ENCODE assay signal across 2 cellular contexts in the genomic region with DNA sequence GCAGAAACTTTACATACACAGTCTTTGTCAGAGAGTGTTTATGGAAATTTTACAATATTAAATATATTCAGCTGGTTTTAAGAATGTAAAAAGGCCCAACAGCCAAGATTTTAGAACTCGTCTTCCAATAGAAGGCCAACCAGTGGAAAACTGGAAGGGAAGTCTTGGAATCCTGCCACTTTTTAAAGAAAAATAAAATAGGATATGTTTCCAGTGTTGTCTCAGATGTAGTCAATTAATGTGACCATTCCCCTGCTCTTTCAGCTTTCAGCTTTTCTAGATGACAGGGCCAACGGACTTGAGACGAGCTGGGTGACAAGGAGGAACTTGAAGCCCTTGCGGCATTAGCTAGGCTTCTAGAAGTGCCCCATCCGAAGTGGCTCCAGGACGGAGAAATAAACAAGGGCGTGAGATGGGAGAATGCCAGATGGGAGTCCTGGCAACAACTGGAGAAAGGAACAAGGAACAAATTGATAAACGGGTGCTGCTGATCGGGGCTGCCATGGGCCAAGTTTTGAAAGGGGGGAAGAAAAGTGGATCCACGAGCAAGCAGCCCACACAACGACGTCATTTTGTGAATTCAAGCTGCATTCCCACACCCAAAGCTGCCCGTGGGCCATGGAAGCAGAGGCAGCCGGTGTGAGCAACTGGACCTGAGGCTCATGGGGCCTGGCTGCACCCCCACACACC.
A peak's percentile ranks its signal among the peaks of the same experiment; 100 is the strongest.
TF ChIP-seq lines count a peak whose summit lies in the region.

No MANE protein-coding gene starts in this region.

TF ChIP-seq in liver, 16 proteins besides CTCF, POLR2A, EP300 and RAD21:
- TF ChIP-seq RXRA (IDR thresholded peaks at IDR 0.05) (no peak), NR2F2 (IDR thresholded peaks at IDR 0.05) (peak; percentile 10), SP1 (IDR thresholded peaks at IDR 0.05) (no peak)
- TF ChIP-seq, protein P1, sequence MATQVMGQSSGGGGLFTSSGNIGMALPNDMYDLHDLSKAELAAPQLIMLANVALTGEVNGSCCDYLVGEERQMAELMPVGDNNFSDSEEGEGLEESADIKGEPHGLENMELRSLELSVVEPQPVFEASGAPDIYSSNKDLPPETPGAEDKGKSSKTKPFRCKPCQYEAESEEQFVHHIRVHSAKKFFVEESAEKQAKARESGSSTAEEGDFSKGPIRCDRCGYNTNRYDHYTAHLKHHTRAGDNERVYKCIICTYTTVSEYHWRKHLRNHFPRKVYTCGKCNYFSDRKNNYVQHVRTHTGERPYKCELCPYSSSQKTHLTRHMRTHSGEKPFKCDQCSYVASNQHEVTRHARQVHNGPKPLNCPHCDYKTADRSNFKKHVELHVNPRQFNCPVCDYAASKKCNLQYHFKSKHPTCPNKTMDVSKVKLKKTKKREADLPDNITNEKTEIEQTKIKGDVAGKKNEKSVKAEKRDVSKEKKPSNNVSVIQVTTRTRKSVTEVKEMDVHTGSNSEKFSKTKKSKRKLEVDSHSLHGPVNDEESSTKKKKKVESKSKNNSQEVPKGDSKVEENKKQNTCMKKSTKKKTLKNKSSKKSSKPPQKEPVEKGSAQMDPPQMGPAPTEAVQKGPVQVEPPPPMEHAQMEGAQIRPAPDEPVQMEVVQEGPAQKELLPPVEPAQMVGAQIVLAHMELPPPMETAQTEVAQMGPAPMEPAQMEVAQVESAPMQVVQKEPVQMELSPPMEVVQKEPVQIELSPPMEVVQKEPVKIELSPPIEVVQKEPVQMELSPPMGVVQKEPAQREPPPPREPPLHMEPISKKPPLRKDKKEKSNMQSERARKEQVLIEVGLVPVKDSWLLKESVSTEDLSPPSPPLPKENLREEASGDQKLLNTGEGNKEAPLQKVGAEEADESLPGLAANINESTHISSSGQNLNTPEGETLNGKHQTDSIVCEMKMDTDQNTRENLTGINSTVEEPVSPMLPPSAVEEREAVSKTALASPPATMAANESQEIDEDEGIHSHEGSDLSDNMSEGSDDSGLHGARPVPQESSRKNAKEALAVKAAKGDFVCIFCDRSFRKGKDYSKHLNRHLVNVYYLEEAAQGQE (IDR thresholded peaks at IDR 0.05) = no peak

TF ChIP-seq in HepG2, 621 proteins besides CTCF, POLR2A, EP300 and RAD21:
- TF ChIP-seq MED8 (CRISPR knock-in tag; IDR thresholded peaks at IDR 0.05; ENCODE audit: insufficient replicate concordance) (no peak), SMAD9 (CRISPR knock-in tag; IDR thresholded peaks at IDR 0.05) (no peak), MAZ (IDR thresholded peaks at IDR 0.05; ENCODE audit: borderline replicate concordance, low read depth, low read length) (no peak), MAZ (CRISPR knock-in tag; IDR thresholded peaks at IDR 0.05; ENCODE audit: low read depth) (no peak), ZNF737 (CRISPR knock-in tag; IDR thresholded peaks at IDR 0.05; ENCODE audit: borderline replicate concordance) (no peak), NCOA2 (CRISPR knock-in tag; IDR thresholded peaks at IDR 0.05) (no peak), RXRA (CRISPR knock-in tag; IDR thresholded peaks at IDR 0.05) (no peak), TOPORS (CRISPR knock-in tag; IDR thresholded peaks at IDR 0.05) (no peak)
